Comparison of ENCODE assay signal across 19 cellular contexts in genomic region chr5:133236541-133236951, GRCh38.
A peak's percentile ranks its signal among the peaks of the same experiment; 100 is the strongest.
DNase-seq lines count a peak whose midpoint lies in the region; ATAC-seq, FAIRE-seq and TF ChIP-seq lines count a peak whose summit lies in the region.
"Had no signal": no experiment of that assay in that cellular context is flagged by ENCODE, and none has a peak within 500 bp of the region (broad histone marks: within the 10 kb centered on the region; RNA-seq: fewer than 3 reads in every experiment).

No MANE protein-coding gene starts in this region.

- H3K9ac ChIP-seq in astrocyte (ENCODE audit: low read length) (no peak overlapping the region), neural cell (ENCODE audit: low read length) (no peak overlapping the region)
- H3K9ac ChIP-seq: BLaER1, SK-N-SH had no signal

- H3K79me2 ChIP-seq in astrocyte (ENCODE audit: insufficient read depth, low read length) = no peaks in the 10 kb centered on the region
- H3K79me2 ChIP-seq in neural cell (replicated peaks; ENCODE audit: insufficient read depth, low read length) = no peaks in the 10 kb centered on the region

- H3K27me3 ChIP-seq in astrocyte (ENCODE audit: insufficient read depth, low read length) = peaks cover 8% of the 10 kb centered on the region
- H3K27me3 ChIP-seq in neural cell (ENCODE audit: insufficient read depth, low read depth, low read length) = no peaks in the 10 kb centered on the region
- H3K27me3 ChIP-seq: BLaER1 had no signal

- H4K20me1 ChIP-seq in astrocyte (ENCODE audit: insufficient read depth, low read length) = no peaks in the 10 kb centered on the region
- no peaks in the 10 kb centered on the region for H4K20me1 ChIP-seq in neural cell (ENCODE audit: insufficient read depth)
- H4K20me1 ChIP-seq: BLaER1 had no signal

- peaks cover 35% of the 10 kb centered on the region for H3K27me3 Mint-ChIP-seq in astrocyte (ENCODE audit: low read depth, unreplicated experiment)

- H3F3A ChIP-seq in neural cell (ENCODE audit: insufficient read depth, low read length, poor library complexity, severe bottlenecking) = no peaks in the 10 kb centered on the region

- no peak for TF ChIP-seq RAD21 in neural cell (conservative IDR thresholded peaks at IDR 0.05)

- intact Hi-C loops in Right ventricle myocardium inferior (cut with DNase I) = no loop called here
- intact Hi-C loops in left ventricle myocardium superior (cut with micrococcal nuclease) = no loop called here

- no peak overlapping the region for H3K4me3 ChIP-seq in astrocyte (ENCODE audit: insufficient read depth, low read depth, low read length)
- no peak overlapping the region for H3K4me3 ChIP-seq in neural cell (ENCODE audit: low read length)
- H3K4me3 ChIP-seq: BLaER1 had no signal

- H3K4me2 ChIP-seq in astrocyte (ENCODE audit: low read length) (no peak overlapping the region), neural cell (ENCODE audit: low read length) (no peak overlapping the region)
- H3K4me2 ChIP-seq: BLaER1, SK-N-SH had no signal

- peaks cover 14% of the 10 kb centered on the region for H3K4me1 ChIP-seq in astrocyte (ENCODE audit: insufficient read depth, low read length)

- DNase-seq in Right ventricle myocardium inferior (ENCODE audit: missing footprints) (peak; percentile 28), left ventricle myocardium superior (no peak), astrocyte (ENCODE audit: low read depth) (no peak), mucosa of gallbladder (ENCODE audit: low spot score) (no peak), NCI-H1048 (lab: John Stamatoyannopoulos, UW) (no peak), NCI-H2107 (lab: John Stamatoyannopoulos, UW) (no peak)
- DNase-seq in stimulated activated CD4-positive, alpha-beta T cell treated with anti-CD3 and anti-CD28 coated beads, Interleukin-4, amount 100 ng/mL, for 4 hours = no peak
- DNase-seq: 8988T, NCI-H2029, NCI-H2171 treated with DMSO at 0.1 percent for 48 hours, SHP77, SK-N-SH had no signal

- H3K36me3 ChIP-seq in astrocyte (ENCODE audit: insufficient read depth, low read length) = no peaks in the 10 kb centered on the region
- no peaks in the 10 kb centered on the region for H3K36me3 ChIP-seq in neural cell (ENCODE audit: insufficient read depth, low read length)
- H3K36me3 ChIP-seq: BLaER1 had no signal

- H3K9me2 ChIP-seq in neural cell (ENCODE audit: insufficient read depth, low read length) = no peaks in the 10 kb centered on the region
- H3K9me2 ChIP-seq: SK-N-SH had no signal

- TF ChIP-seq EP300 in neural cell (conservative IDR thresholded peaks at IDR 0.05; ENCODE audit: poor library complexity, severe bottlenecking) = no peak

- H3K4me1 Mint-ChIP-seq in astrocyte (ENCODE audit: low read depth, unreplicated experiment) = peaks cover 10% of the 10 kb centered on the region

- H3K9me3 ChIP-seq in astrocyte (ENCODE audit: insufficient read depth, low read depth, low read length) (no peaks in the 10 kb centered on the region), neural cell (ENCODE audit: low read length) (no peaks in the 10 kb centered on the region)
- H3K9me3 ChIP-seq: SK-N-SH had no signal

- H3K9me3 Mint-ChIP-seq in astrocyte (ENCODE audit: unreplicated experiment) = peaks cover 8% of the 10 kb centered on the region

- peak overlapping the region; percentile 55 for H3K27ac Mint-ChIP-seq in astrocyte (ENCODE audit: unreplicated experiment)

- H2AFZ ChIP-seq in astrocyte (ENCODE audit: low read depth, low read length) (no peak overlapping the region), neural cell (ENCODE audit: low read depth, low read length) (no peak overlapping the region)

- ATAC-seq in Right ventricle myocardium inferior = no peak
- no peak for ATAC-seq in left ventricle myocardium superior
- ATAC-seq: Panc1 had no signal

- H3K36me3 Mint-ChIP-seq in astrocyte (ENCODE audit: low read depth, unreplicated experiment) = no peaks in the 10 kb centered on the region

- TF ChIP-seq CTCF in astrocyte (IDR thresholded peaks at IDR 0.05; ENCODE audit: insufficient read depth, low read depth, low read length) (no peak), neural cell (IDR thresholded peaks at IDR 0.05; ENCODE audit: poor library complexity, severe bottlenecking) (no peak)

- no peak overlapping the region for H3K4me3 Mint-ChIP-seq in astrocyte (ENCODE audit: unreplicated experiment)

- FAIRE-seq in astrocyte (lab: Jason Lieb, UNC) = no peak
- FAIRE-seq: GM12892, H54, HTR-8/SVneo had no signal

- H3K27ac ChIP-seq in astrocyte (ENCODE audit: low read depth, low read length) (no peak overlapping the region), neural cell (ENCODE audit: low read length) (peak overlapping the region; percentile 55)
- H3K27ac ChIP-seq: BLaER1, HL-60 had no signal

TF ChIP-seq in neural cell, 6 proteins besides CTCF, POLR2A, EP300 and RAD21:
- TF ChIP-seq REST (IDR thresholded peaks at IDR 0.05; ENCODE audit: borderline replicate concordance) (no peak), SMC3 (conservative IDR thresholded peaks at IDR 0.05; ENCODE audit: poor library complexity) (no peak), TAF1 (IDR thresholded peaks at IDR 0.05; ENCODE audit: low read depth) (no peak), MXI1 (conservative IDR thresholded peaks at IDR 0.05; ENCODE audit: poor library complexity, severe bottlenecking) (no peak)
TF ChIP-seq in neural cell: peak in this region for 0.
